27 cellular contexts compared by ENCODE assay signal in genomic region chr10:26031300-26031699, GRCh38.
"Had no signal": no experiment of that assay in that cellular context is flagged by ENCODE, and none has a peak within 500 bp of the region (broad histone marks: within the 10 kb centered on the region; RNA-seq: fewer than 3 reads in every experiment).

No MANE protein-coding gene starts in this region.

- H3K4me3 Mint-ChIP-seq: activated CD4-positive, alpha-beta T cell treated with anti-CD3 and anti-CD28 coated beads, Interleukin-2, amount 10 ng/mL, durations not matched to agents 7 days and 5 days; activated CD8-positive, alpha-beta memory T cell treated with anti-CD3 and anti-CD28 coated beads, Interleukin-2, amount 10 ng/mL, durations not matched to agents 7 days and 5 days; activated CD8-positive, alpha-beta T cell treated with anti-CD3 and anti-CD28 coated beads for 36 hours; activated naive CD8-positive, alpha-beta T cell; activated T-helper 1 cell treated with anti-CD3 and anti-CD28 coated beads, Interleukin-12 subunit alpha, Interleukin-12 subunit beta, Interleukin-2, Interleukin-4 antibody, amounts not matched to agents 30 ng/mL and 10 ng/mL and 1 ng/mL, durations not matched to agents 14 hours and 24 hours and 36 hours; stimulated activated memory B cell treated with anti-CD40 and anti-IgM and Interleukin-4, amounts not matched to agents 10 μg/mL and 1 μg/mL and 100 μg/mL, for 72 hours had no signal

- H3K36me3 ChIP-seq: adrenal gland, ascending aorta, brain microvascular endothelial cell, lower lobe of right lung, transverse colon, WERI-Rb-1 had no signal

- DNase-seq: activated CD4-positive, alpha-beta T cell treated with anti-CD3 and anti-CD28 coated beads, Interleukin-2, amount 10 ng/mL, durations not matched to agents 7 days and 5 days; activated CD4-positive, CD25-positive, alpha-beta regulatory T cell treated with anti-CD3 and anti-CD28 coated beads, Interleukin-2, amount 50 U/mL, for 72 hours; activated CD8-positive, alpha-beta memory T cell treated with anti-CD3 and anti-CD28 coated beads, Interleukin-2, amount 10 ng/mL, durations not matched to agents 7 days and 5 days; activated CD8-positive, alpha-beta T cell treated with anti-CD3 and anti-CD28 coated beads for 36 hours; activated gamma-delta T cell; activated T-cell treated with anti-CD3 and anti-CD28 coated beads for 4 hours; adrenal gland; brain microvascular endothelial cell; caudate nucleus; dermis blood vessel endothelial cell; effector CD8-positive, alpha-beta T cell; foreskin melanocyte; lower lobe of right lung; mesendoderm; mucosa of descending colon; occipital lobe; posterior cingulate gyrus; small intestine; stimulated activated CD4-positive, alpha-beta T cell treated with anti-CD3 and anti-CD28 coated beads, Interleukin-15, amount 100 ng/mL, for 24 hours; transverse colon; WERI-Rb-1 had no signal

- H3K4me1 ChIP-seq: adrenal gland, ascending aorta, lower lobe of right lung, transverse colon had no signal

- H3K36me3 Mint-ChIP-seq: activated CD8-positive, alpha-beta memory T cell treated with anti-CD3 and anti-CD28 coated beads, Interleukin-2, amount 10 ng/mL, durations not matched to agents 7 days and 5 days; activated naive CD8-positive, alpha-beta T cell; stimulated activated memory B cell treated with anti-CD40 and anti-IgM and Interleukin-4, amounts not matched to agents 10 μg/mL and 1 μg/mL and 100 μg/mL, for 72 hours had no signal

- H3K4me1 Mint-ChIP-seq: activated CD4-positive, alpha-beta T cell treated with anti-CD3 and anti-CD28 coated beads, Interleukin-2, amount 10 ng/mL, durations not matched to agents 7 days and 5 days; activated CD8-positive, alpha-beta memory T cell treated with anti-CD3 and anti-CD28 coated beads, Interleukin-2, amount 10 ng/mL, durations not matched to agents 7 days and 5 days; stimulated activated memory B cell treated with anti-CD40 and anti-IgM and Interleukin-4, amounts not matched to agents 10 μg/mL and 1 μg/mL and 100 μg/mL, for 72 hours had no signal

- H3K9me3 Mint-ChIP-seq: activated CD4-positive, alpha-beta T cell treated with anti-CD3 and anti-CD28 coated beads, Interleukin-2, amount 10 ng/mL, durations not matched to agents 7 days and 5 days; activated CD8-positive, alpha-beta T cell treated with anti-CD3 and anti-CD28 coated beads for 36 hours; activated T-helper 1 cell treated with anti-CD3 and anti-CD28 coated beads, Interleukin-12 subunit alpha, Interleukin-12 subunit beta, Interleukin-2, Interleukin-4 antibody, amounts not matched to agents 30 ng/mL and 10 ng/mL and 1 ng/mL, durations not matched to agents 14 hours and 24 hours and 36 hours; stimulated activated memory B cell treated with anti-CD40 and anti-IgM and Interleukin-4, amounts not matched to agents 10 μg/mL and 1 μg/mL and 100 μg/mL, for 72 hours had no signal

- H3K27ac ChIP-seq: adrenal gland, ascending aorta, brain microvascular endothelial cell, lower lobe of right lung, transverse colon, WERI-Rb-1 had no signal

- H3K27me3 Mint-ChIP-seq: activated CD4-positive, alpha-beta T cell treated with anti-CD3 and anti-CD28 coated beads, Interleukin-2, amount 10 ng/mL, durations not matched to agents 7 days and 5 days; activated CD8-positive, alpha-beta memory T cell treated with anti-CD3 and anti-CD28 coated beads, Interleukin-2, amount 10 ng/mL, durations not matched to agents 7 days and 5 days; activated CD8-positive, alpha-beta T cell treated with anti-CD3 and anti-CD28 coated beads for 36 hours; stimulated activated memory B cell treated with anti-CD40 and anti-IgM and Interleukin-4, amounts not matched to agents 10 μg/mL and 1 μg/mL and 100 μg/mL, for 72 hours had no signal

- H3K27ac Mint-ChIP-seq: activated CD4-positive, alpha-beta T cell treated with anti-CD3 and anti-CD28 coated beads, Interleukin-2, amount 10 ng/mL, durations not matched to agents 7 days and 5 days; activated CD8-positive, alpha-beta memory T cell treated with anti-CD3 and anti-CD28 coated beads, Interleukin-2, amount 10 ng/mL, durations not matched to agents 7 days and 5 days; activated CD8-positive, alpha-beta T cell treated with anti-CD3 and anti-CD28 coated beads for 36 hours; activated naive CD8-positive, alpha-beta T cell; activated T-helper 1 cell treated with anti-CD3 and anti-CD28 coated beads, Interleukin-12 subunit alpha, Interleukin-12 subunit beta, Interleukin-2, Interleukin-4 antibody, amounts not matched to agents 30 ng/mL and 10 ng/mL and 1 ng/mL, durations not matched to agents 14 hours and 24 hours and 36 hours; stimulated activated memory B cell treated with anti-CD40 and anti-IgM and Interleukin-4, amounts not matched to agents 10 μg/mL and 1 μg/mL and 100 μg/mL, for 72 hours had no signal

- H3K27me3 ChIP-seq: adrenal gland, ascending aorta, brain microvascular endothelial cell, transverse colon had no signal

- ATAC-seq: activated CD8-positive, alpha-beta memory T cell treated with anti-CD3 and anti-CD28 coated beads, Interleukin-2, amount 10 ng/mL, durations not matched to agents 7 days and 5 days; activated CD8-positive, alpha-beta T cell treated with anti-CD3 and anti-CD28 coated beads for 36 hours; left lobe of liver; lower lobe of right lung; mucosa of descending colon; sciatic nerve; stimulated activated memory B cell treated with anti-CD40 and anti-IgM and Interleukin-4, amounts not matched to agents 10 μg/mL and 1 μg/mL and 100 μg/mL, for 72 hours had no signal

- H3K4me3 ChIP-seq: adrenal gland, ascending aorta, lower lobe of right lung, mucosa of descending colon, transverse colon had no signal

- H3K9me3 ChIP-seq: adrenal gland, ascending aorta, lower lobe of right lung, mucosa of descending colon, transverse colon had no signal
